ENCODE assay signal across 16 cellular contexts in genomic region chr3:138068046-138068445, GRCh38. TPM values are rescaled to one million over a fixed set of nuclear protein-coding genes. Genes with fewer than 3 reads are reported as not detected.
"Had no signal": no experiment of that assay in that cellular context is flagged by ENCODE, and none has a peak within 500 bp of the region (broad histone marks: within the 10 kb centered on the region; RNA-seq: fewer than 3 reads in every experiment).

No MANE protein-coding gene starts in this region.

- H3K36me3 Mint-ChIP-seq: activated CD4-positive, alpha-beta memory T cell treated with anti-CD3 and anti-CD28 coated beads for 36 hours; activated naive CD4-positive, alpha-beta T cell treated with anti-CD3 and anti-CD28 coated beads, Interleukin-2, amount 10 ng/mL, durations not matched to agents 7 days and 5 days; activated naive CD8-positive, alpha-beta T cell had no signal

- H3K4me1 Mint-ChIP-seq: activated B cell treated with CpG ODN at 0.5 μM for 24 hours; central memory CD8-positive, alpha-beta T cell had no signal

- DNase-seq: NCI-H524 treated with DMSO at 0.1 percent for 48 hours had no signal

- H3K4me3 ChIP-seq: cardiac muscle cell, MG63, Peyer's patch had no signal

- H3K27ac Mint-ChIP-seq: activated B cell treated with CpG ODN at 0.5 μM for 24 hours; activated CD4-positive, alpha-beta memory T cell treated with anti-CD3 and anti-CD28 coated beads for 36 hours; activated naive CD4-positive, alpha-beta T cell treated with anti-CD3 and anti-CD28 coated beads, Interleukin-2, amount 10 ng/mL, durations not matched to agents 7 days and 5 days; activated naive CD8-positive, alpha-beta T cell; activated T-cell treated with anti-CD3 and anti-CD28 coated beads, Interleukin-2, amount 50 U/mL, for 72 hours; activated T-helper 17 cell treated with anti-CD3 and anti-CD28 coated beads, Interleukin-2, amount 50 U/mL, for 72 hours had no signal

- H3K27me3 ChIP-seq: cardiac muscle cell, MG63, Peyer's patch had no signal

- H3K9me3 Mint-ChIP-seq: activated B cell treated with CpG ODN at 0.5 μM for 24 hours; activated CD4-positive, alpha-beta memory T cell treated with anti-CD3 and anti-CD28 coated beads for 36 hours; activated naive CD4-positive, alpha-beta T cell treated with anti-CD3 and anti-CD28 coated beads, Interleukin-2, amount 10 ng/mL, durations not matched to agents 7 days and 5 days; activated T-cell treated with anti-CD3 and anti-CD28 coated beads, Interleukin-2, amount 50 U/mL, for 72 hours; activated T-helper 17 cell treated with anti-CD3 and anti-CD28 coated beads, Interleukin-2, amount 50 U/mL, for 72 hours; central memory CD8-positive, alpha-beta T cell had no signal

- H3K4me1 ChIP-seq: Peyer's patch had no signal

- H3K4me3 Mint-ChIP-seq: activated B cell treated with CpG ODN at 0.5 μM for 24 hours; activated CD4-positive, alpha-beta memory T cell treated with anti-CD3 and anti-CD28 coated beads for 36 hours; activated naive CD4-positive, alpha-beta T cell treated with anti-CD3 and anti-CD28 coated beads, Interleukin-2, amount 10 ng/mL, durations not matched to agents 7 days and 5 days; activated naive CD8-positive, alpha-beta T cell; activated T-cell treated with anti-CD3 and anti-CD28 coated beads, Interleukin-2, amount 50 U/mL, for 72 hours; activated T-helper 17 cell treated with anti-CD3 and anti-CD28 coated beads, Interleukin-2, amount 50 U/mL, for 72 hours; central memory CD8-positive, alpha-beta T cell had no signal

- H3K9me3 ChIP-seq: MG63, Peyer's patch had no signal

- H3K36me3 ChIP-seq: Peyer's patch had no signal

- H3K27ac ChIP-seq: cardiac muscle cell, Peyer's patch, VCaP had no signal

RNA-seq across cellular contexts. Expression of gene DZIP1L, which starts 47.4 kb away (rescaled TPM):
- total RNA-seq: activated B cell treated with CpG ODN at 0.5 μM for 24 hours; activated CD4-positive, alpha-beta memory T cell treated with anti-CD3 and anti-CD28 coated beads for 36 hours; activated T-helper 17 cell treated with anti-CD3 and anti-CD28 coated beads, Interleukin-2, amount 50 U/mL, for 72 hours had no signal

RNA-seq across cellular contexts. Expression of gene CLDN18, which starts 58.1 kb away (rescaled TPM):
- total RNA-seq: activated B cell treated with CpG ODN at 0.5 μM for 24 hours; activated CD4-positive, alpha-beta memory T cell treated with anti-CD3 and anti-CD28 coated beads for 36 hours; activated CD8-positive, alpha-beta memory T cell treated with anti-CD3 and anti-CD28 coated beads for 36 hours; activated T-cell treated with anti-CD3 and anti-CD28 coated beads, Interleukin-2, amount 50 U/mL, for 72 hours; activated T-helper 17 cell treated with anti-CD3 and anti-CD28 coated beads, Interleukin-2, amount 50 U/mL, for 72 hours; aorta; cardiac muscle cell; chondrocyte; NCI-H460; Peyer's patch had no signal
